In the genomic region with DNA sequence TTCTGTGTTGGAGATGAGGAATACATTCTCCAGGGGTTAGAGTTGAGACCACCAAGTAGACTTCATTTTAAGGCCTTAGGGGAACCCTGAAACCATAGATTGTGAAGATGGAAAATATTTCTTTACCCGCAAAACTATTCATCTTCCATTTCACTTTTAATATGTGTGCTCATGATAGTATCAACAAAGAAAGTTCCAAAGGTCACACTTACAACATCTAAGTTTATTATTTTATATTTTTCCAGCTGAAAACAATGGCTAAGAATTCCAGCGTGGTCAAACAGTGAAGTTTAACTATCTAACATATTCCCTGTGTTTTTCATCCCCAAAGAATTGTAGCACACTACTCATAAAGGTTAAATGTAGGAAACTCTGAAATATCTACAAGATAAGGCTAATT, we compare ENCODE assay signal across 18 cellular contexts.
DNase-seq lines count a peak whose midpoint lies in the region; ATAC-seq, FAIRE-seq and TF ChIP-seq lines count a peak whose summit lies in the region.
"Had no signal": no experiment of that assay in that cellular context is flagged by ENCODE, and none has a peak within 500 bp of the region (broad histone marks: within the 10 kb centered on the region; RNA-seq: fewer than 3 reads in every experiment).

No MANE protein-coding gene starts in this region.

- H3K9me1 ChIP-seq in endothelial cell of umbilical vein (replicated peaks; ENCODE audit: control insufficient read depth, extremely low read depth, insufficient read depth, low read length) = no peaks in the 10 kb centered on the region

- no peaks in the 10 kb centered on the region for H3K36me3 ChIP-seq in PC-3 (ENCODE audit: low read depth, low read length)
- H3K36me3 ChIP-seq in endothelial cell of umbilical vein (ENCODE audit: control insufficient read depth in 2 of 2, extremely low read depth in 1 of 2, insufficient read depth in 2 of 2, low read length in 2 of 2) = no peaks in the 10 kb centered on the region
- H3K36me3 ChIP-seq in osteoblast (ENCODE audit: insufficient read depth, low read length) = no peaks in the 10 kb centered on the region
- no peaks in the 10 kb centered on the region for H3K36me3 ChIP-seq in MM.1S (replicated peaks; ENCODE audit: insufficient read depth, low read length)

- POLR2A ChIA-PET in PC-3 (lab: Charles Lee; ENCODE audit: unreplicated experiment) = no interaction called here
- POLR2A ChIA-PET in endothelial cell of umbilical vein (lab: Charles Lee) = no interaction called here
- POLR2A ChIA-PET in activated CD4-positive, alpha-beta memory T cell treated with anti-CD3 and anti-CD28 coated beads for 36 hours (lab: Charles Lee) = no interaction called here

- dilution Hi-C loops in endothelial cell of umbilical vein (cut with MboI; ENCODE audit: extremely low pct_ligation_motif_present, low sequenced_read_pairs) = no loop called here

- H3K27ac ChIP-seq in PC-3 (ENCODE audit: low read length) (peak overlapping the region; percentile 61), endothelial cell of umbilical vein (ENCODE audit: insufficient read depth, low read depth, low read length) (peak overlapping the region; percentile 75), osteoblast (ENCODE audit: low read depth, low read length) (peak overlapping the region; percentile 49), MM.1S (ENCODE audit: low read length) (no peak overlapping the region)

- H3K27me3 Mint-ChIP-seq in Calu3 (ENCODE audit: unreplicated experiment) = no peaks in the 10 kb centered on the region
- H3K27me3 Mint-ChIP-seq in activated CD4-positive, alpha-beta memory T cell treated with anti-CD3 and anti-CD28 coated beads for 36 hours = no peaks in the 10 kb centered on the region

- BruUV-seq in Calu3 (replicated peaks; lab: Mats Ljungman, UMichigan) (no TSS peak), PC-3 (replicated peaks; lab: Mats Ljungman, UMichigan) (no TSS peak), endothelial cell of umbilical vein (replicated peaks; lab: Mats Ljungman, UMichigan) (TSS peak; percentile 88)

- FAIRE-seq in endothelial cell of umbilical vein (lab: Jason Lieb, UNC) = no peak
- FAIRE-seq: GM18507, HTR-8/SVneo had no signal

- CTCF ChIA-PET in Calu3 (lab: Charles Lee) = interaction anchor here (0.7 kb wide), 1 partner anchor 53 kb away, joined by 3 read pairs; no protein-coding TSS in a partner anchor
- CTCF ChIA-PET in PC-3 (lab: Charles Lee) = no interaction called here
- CTCF ChIA-PET in endothelial cell of umbilical vein (lab: Charles Lee) = interaction anchor here (2.5 kb wide), 1 partner anchor 226 kb away, joined by 7 read pairs; no protein-coding TSS in a partner anchor
- CTCF ChIA-PET in activated CD4-positive, alpha-beta memory T cell treated with anti-CD3 and anti-CD28 coated beads for 36 hours (lab: Charles Lee) = interaction anchor here (0.7 kb wide), 1 partner anchor 71 kb away, joined by 3 read pairs; no protein-coding TSS in a partner anchor

- H3K4me3 ChIP-seq in PC-3 (ENCODE audit: low read length) = 0 out of 2 replicates have a peak overlapping the region, but pooled peaks have one; percentile 15
- H3K4me3 ChIP-seq in endothelial cell of umbilical vein (replicated peaks in 1 of 3; ENCODE audit: insufficient read depth in 1 of 3, low read depth in 1 of 3, low read length in 3 of 3) = no peak overlapping the region
- H3K4me3 ChIP-seq in osteoblast (ENCODE audit: insufficient read depth, low read length) = no peak overlapping the region
- H3K4me3 ChIP-seq in MM.1S (ENCODE audit: low read length) = no peak overlapping the region

- H3K9ac ChIP-seq in PC-3 (ENCODE audit: low read length) (no peak overlapping the region), endothelial cell of umbilical vein (replicated peaks; ENCODE audit: extremely low read depth, insufficient read depth, low read length) (peak overlapping the region; percentile 17), MM.1S (ENCODE audit: low read length) (no peak overlapping the region)

- TF ChIP-seq CTCF in Calu3 (IDR thresholded peaks at IDR 0.05; ENCODE audit: unreplicated experiment) = no peak
- TF ChIP-seq CTCF in PC-3 (conservative IDR thresholded peaks at IDR 0.05; ENCODE audit: low read depth, low read length) = no peak
- TF ChIP-seq CTCF in endothelial cell of umbilical vein (IDR thresholded peaks at IDR 0.05; ENCODE audit: extremely low read depth in 1 of 2, insufficient read depth in 1 of 2, low read depth in 1 of 2, low read length in 2 of 2) = no peak
- no peak for TF ChIP-seq CTCF in osteoblast (IDR thresholded peaks at IDR 0.05; ENCODE audit: extremely low read depth, low read depth, low read length)
- TF ChIP-seq CTCF in MM.1S (IDR thresholded peaks at IDR 0.05; ENCODE audit: low read length) = no peak

- DNase-seq in Calu3 (no peak), PC-3 (peak; percentile 20), endothelial cell of umbilical vein (ENCODE audit: low read depth, low spot score) (no peak), osteoblast (ENCODE audit: insufficient read length, low spot score, missing footprints) (no peak), MM.1S (no peak)
- no peak for DNase-seq in activated CD8-positive, alpha-beta memory T cell treated with anti-CD3 and anti-CD28 coated beads, Interleukin-2, amount 50 U/mL, for 48 hours
- no peak for DNase-seq in activated CD4-positive, alpha-beta memory T cell treated with anti-CD3 and anti-CD28 coated beads for 36 hours
- DNase-seq: CD8-positive, alpha-beta T cell; DMS 273 treated with DMSO at 0.1 percent for 48 hours; KG1; NCI-H187 treated with DMSO at 0.1 percent for 48 hours; NCI-H446 treated with DMSO at 0.1 percent for 48 hours; NCI-H774; Right ventricle myocardium superior had no signal

- no peaks in the 10 kb centered on the region for H3K36me3 Mint-ChIP-seq in Calu3 (ENCODE audit: insufficient read depth, unreplicated experiment)
- H3K36me3 Mint-ChIP-seq in activated CD4-positive, alpha-beta memory T cell treated with anti-CD3 and anti-CD28 coated beads for 36 hours = no peaks in the 10 kb centered on the region
- H3K36me3 Mint-ChIP-seq: CD8-positive, alpha-beta T cell had no signal

- H2AFZ ChIP-seq in PC-3 (ENCODE audit: low read length) (no peak overlapping the region), endothelial cell of umbilical vein (ENCODE audit: low read depth, low read length) (no peak overlapping the region), osteoblast (ENCODE audit: low read length) (no peak overlapping the region), MM.1S (ENCODE audit: low read length) (no peak overlapping the region)

- H3F3A ChIP-seq in PC-3 (ENCODE audit: low read length, unreplicated experiment) (peaks cover 11% of the 10 kb centered on the region), MM.1S (ENCODE audit: insufficient read depth, low read length) (no peaks in the 10 kb centered on the region; the same call in 1 of the 2 replicates)

- H3K4me1 ChIP-seq in PC-3 (ENCODE audit: insufficient read depth, low read length) (peaks cover 51% of the 10 kb centered on the region), endothelial cell of umbilical vein (ENCODE audit: control insufficient read depth, extremely low read depth, insufficient read depth, low read length) (peaks cover 54% of the 10 kb centered on the region), osteoblast (ENCODE audit: insufficient read depth, low read length) (peaks cover 45% of the 10 kb centered on the region), MM.1S (ENCODE audit: low read length) (peaks cover 5% of the 10 kb centered on the region)

- H3K79me2 ChIP-seq in PC-3 (ENCODE audit: low read length) (no peaks in the 10 kb centered on the region), endothelial cell of umbilical vein (ENCODE audit: control insufficient read depth, insufficient read depth, low read length) (no peaks in the 10 kb centered on the region), osteoblast (ENCODE audit: insufficient read depth, low read length) (no peaks in the 10 kb centered on the region), MM.1S (ENCODE audit: low read length) (no peaks in the 10 kb centered on the region)

- no peak for TF ChIP-seq POLR2A in endothelial cell of umbilical vein (IDR thresholded peaks at IDR 0.05; ENCODE audit: low read depth, low read length)

- H3K9me3 ChIP-seq in PC-3 (ENCODE audit: low read length) (no peaks in the 10 kb centered on the region), endothelial cell of umbilical vein (replicated peaks; ENCODE audit: control insufficient read depth, insufficient read depth, low read length) (no peaks in the 10 kb centered on the region), osteoblast (ENCODE audit: low read depth, low read length) (no peaks in the 10 kb centered on the region), MM.1S (replicated peaks; ENCODE audit: insufficient read depth, low read length) (no peaks in the 10 kb centered on the region)

- peaks cover 22% of the 10 kb centered on the region for H3K4me1 Mint-ChIP-seq in Calu3 (ENCODE audit: low read depth, unreplicated experiment)
- no peaks in the 10 kb centered on the region for H3K4me1 Mint-ChIP-seq in activated CD4-positive, alpha-beta memory T cell treated with anti-CD3 and anti-CD28 coated beads for 36 hours (ENCODE audit: low read depth)

- ATAC-seq in PC-3 (no peak), HG03025 (IDR thresholded peaks at IDR 0.05; ENCODE audit: low FRiP score, unreplicated experiment) (no peak)
- ATAC-seq: CD8-positive, alpha-beta T cell; Panc1 had no signal

- H3K9me3 Mint-ChIP-seq in Calu3 (ENCODE audit: low read depth, unreplicated experiment) = no peaks in the 10 kb centered on the region
- no peaks in the 10 kb centered on the region for H3K9me3 Mint-ChIP-seq in activated CD4-positive, alpha-beta memory T cell treated with anti-CD3 and anti-CD28 coated beads for 36 hours
- H3K9me3 Mint-ChIP-seq: CD8-positive, alpha-beta T cell had no signal

- H3K27me3 ChIP-seq in PC-3 (ENCODE audit: low read length) (no peaks in the 10 kb centered on the region), endothelial cell of umbilical vein (ENCODE audit: control insufficient read depth in 2 of 2, insufficient read depth in 2 of 2, low read length in 2 of 2) (no peaks in the 10 kb centered on the region), osteoblast (ENCODE audit: insufficient read depth, low read length) (no peaks in the 10 kb centered on the region), MM.1S (replicated peaks; ENCODE audit: insufficient read depth, low read length) (no peaks in the 10 kb centered on the region)

- peak overlapping the region; percentile 79 for H3K27ac Mint-ChIP-seq in Calu3 (ENCODE audit: unreplicated experiment)
- H3K27ac Mint-ChIP-seq in activated CD4-positive, alpha-beta memory T cell treated with anti-CD3 and anti-CD28 coated beads for 36 hours = no peak overlapping the region
- H3K27ac Mint-ChIP-seq: CD8-positive, alpha-beta T cell had no signal

- H4K20me1 ChIP-seq in PC-3 (ENCODE audit: low read length) (no peaks in the 10 kb centered on the region), endothelial cell of umbilical vein (replicated peaks; ENCODE audit: control insufficient read depth, extremely low read depth, insufficient read depth, low read length) (no peaks in the 10 kb centered on the region), osteoblast (ENCODE audit: insufficient read depth, low read length) (no peaks in the 10 kb centered on the region), MM.1S (ENCODE audit: insufficient read depth, low read length) (no peaks in the 10 kb centered on the region)

- intact Hi-C loops in Calu3 (cut with micrococcal nuclease; ENCODE audit: unreplicated experiment) = no loop called here
- intact Hi-C loops in PC-3 (cut with micrococcal nuclease) = loop anchor here (1.0 to 10.0 kb wide), 2 partner anchors 42 to 222 kb away; no protein-coding TSS in a partner anchor
- intact Hi-C loops in endothelial cell of umbilical vein (cut with micrococcal nuclease) = loop anchor here (1.0 to 2.0 kb wide), 4 partner anchors 42 to 316 kb away; a partner anchor contains a TSS
- intact Hi-C loops in activated CD4-positive, alpha-beta memory T cell treated with anti-CD3 and anti-CD28 coated beads for 36 hours (cut with micrococcal nuclease) = no loop called here

- no peaks in the 10 kb centered on the region for H3K9me2 ChIP-seq in PC-3 (replicated peaks; ENCODE audit: low read length)
- H3K9me2 ChIP-seq in MM.1S (replicated peaks; ENCODE audit: insufficient read depth, low read length) = no peaks in the 10 kb centered on the region

- H3K4me3 Mint-ChIP-seq in Calu3 (ENCODE audit: low read depth, unreplicated experiment) = no peak overlapping the region
- H3K4me3 Mint-ChIP-seq in activated CD4-positive, alpha-beta memory T cell treated with anti-CD3 and anti-CD28 coated beads for 36 hours = no peak overlapping the region
- H3K4me3 Mint-ChIP-seq: CD8-positive, alpha-beta T cell had no signal

- H3K4me2 ChIP-seq in PC-3 (ENCODE audit: low read length) (peak overlapping the region; percentile 66), endothelial cell of umbilical vein (ENCODE audit: insufficient read depth, low read length) (peak overlapping the region; percentile 70), osteoblast (ENCODE audit: insufficient read depth, low read length) (peak overlapping the region; percentile 33), MM.1S (ENCODE audit: low read depth, low read length) (no peak overlapping the region)

Comparison
In these comparisons a context has a peak if more than half of its experiments do, and no peak if none do; other contexts are left out.
1. intact Hi-C loops: an anchor here in PC-3 (1.0 to 10.0 kb wide) and endothelial cell of umbilical vein (1.0 to 2.0 kb wide); none called in Calu3 and activated CD4-positive, alpha-beta memory T cell treated with anti-CD3 and anti-CD28 coated beads for 36 hours.